Comparison of ENCODE assay signal across 1 cellular context in genomic region chr10:58942724-58943123, GRCh38.
A peak's percentile ranks its signal among the peaks of the same experiment; 100 is the strongest.
TF ChIP-seq lines count a peak whose summit lies in the region.

No MANE protein-coding gene starts in this region.

TF ChIP-seq in SK-N-SH, 30 proteins besides CTCF, POLR2A, EP300 and RAD21 (continued from another document):
- TF ChIP-seq RCOR1 (IDR thresholded peaks at IDR 0.05; ENCODE audit: low read length): peak; percentile 65
- peak; percentile 54 for TF ChIP-seq CHD2 (IDR thresholded peaks at IDR 0.05; ENCODE audit: low read length, partially characterized antibody)
